ENCODE assay signal across 8 cellular contexts in genomic region chr12:89863332-89863938, GRCh38.
DNase-seq lines count a peak whose midpoint lies in the region; ATAC-seq and TF ChIP-seq lines count a peak whose summit lies in the region.

No MANE protein-coding gene starts in this region.

- H3K27ac ChIP-seq in gastrocnemius medialis, result peak overlapping the region in 3 of 4 donors; percentile 29 to 56 (median 46)

- no peaks in the 10 kb centered on the region for H3K9me3 ChIP-seq in gastrocnemius medialis

- in situ Hi-C loops in gastrocnemius medialis (cut with MboI; ENCODE audit: low sequenced_read_pairs in 4 of 4), result no loop called here

- H3K4me3 ChIP-seq in gastrocnemius medialis, result no peak overlapping the region

- H3K4me3 Mint-ChIP-seq in chondrocyte (ENCODE audit: unreplicated experiment), result peak overlapping the region; percentile 26

- H3K36me3 Mint-ChIP-seq in chondrocyte (ENCODE audit: low read depth), result no peaks in the 10 kb centered on the region

- H3K36me3 ChIP-seq in gastrocnemius medialis, result no peaks in the 10 kb centered on the region

- H3K27me3 ChIP-seq in gastrocnemius medialis, result no peaks in the 10 kb centered on the region

- H3K27ac Mint-ChIP-seq in chondrocyte (ENCODE audit: unreplicated experiment), result peak overlapping the region; percentile 80

- peak; percentile 57 for ATAC-seq in GM18873 (IDR thresholded peaks at IDR 0.05; ENCODE audit: low FRiP score, unreplicated experiment)
- ATAC-seq in HG02938 (IDR thresholded peaks at IDR 0.05; ENCODE audit: unreplicated experiment), result peak; percentile 81
- peak; percentile 19 to 30 for ATAC-seq in gastrocnemius medialis

- TF ChIP-seq POLR2A in gastrocnemius medialis (IDR thresholded peaks at IDR 0.05), result no peak

- H3K9me3 Mint-ChIP-seq in chondrocyte (ENCODE audit: low read depth), result no peaks in the 10 kb centered on the region

- intact Hi-C loops in gastrocnemius medialis (cut with DNase I; ENCODE audit: low total_unique reads), result no loop called here

- H3K4me1 Mint-ChIP-seq in chondrocyte (ENCODE audit: low read depth), result peaks cover 20% of the 10 kb centered on the region

- peaks cover 0 to 10% of the 10 kb centered on the region in 2 donors for H3K4me1 ChIP-seq in gastrocnemius medialis

- TF ChIP-seq CTCF in chondrocyte (IDR thresholded peaks at IDR 0.05) (no peak), gastrocnemius medialis (IDR thresholded peaks at IDR 0.05 in 4 of 5, conservative IDR thresholded peaks at IDR 0.05 in 1 of 5) (no peak)

- no peaks in the 10 kb centered on the region for H3K27me3 Mint-ChIP-seq in chondrocyte (ENCODE audit: low read depth)

- DNase-seq in T follicular helper cell (ENCODE audit: low read depth), result peak; percentile 65
- no peak for DNase-seq in chondrocyte (ENCODE audit: low spot score)
- DNase-seq in gastrocnemius medialis, result no peak
- DNase-seq in kidney tubule cell (ENCODE audit: low spot score), result no peak
- no peak for DNase-seq in epidermal melanocyte (ENCODE audit: insufficient read length, low spot score)
- no peak for DNase-seq in NCI-H1694 (lab: John Stamatoyannopoulos, UW)

Comparison
In these comparisons a context has a peak if more than half of its experiments do, and no peak if none do; other contexts are left out.
1. ATAC-seq: peak in every context shown above with its lines; median percentile 81 in HG02938; 57 in GM18873; 24 in gastrocnemius medialis.